ENCODE assay signal across 1 cellular context in genomic region chr9:108543251-108543768, GRCh38.
TF ChIP-seq lines count a peak whose summit lies in the region.

No MANE protein-coding gene starts in this region.

TF ChIP-seq in HEK293, 187 proteins besides CTCF, POLR2A, EP300 and RAD21 (continued from another document and continues in another):
- TF ChIP-seq, protein P1, sequence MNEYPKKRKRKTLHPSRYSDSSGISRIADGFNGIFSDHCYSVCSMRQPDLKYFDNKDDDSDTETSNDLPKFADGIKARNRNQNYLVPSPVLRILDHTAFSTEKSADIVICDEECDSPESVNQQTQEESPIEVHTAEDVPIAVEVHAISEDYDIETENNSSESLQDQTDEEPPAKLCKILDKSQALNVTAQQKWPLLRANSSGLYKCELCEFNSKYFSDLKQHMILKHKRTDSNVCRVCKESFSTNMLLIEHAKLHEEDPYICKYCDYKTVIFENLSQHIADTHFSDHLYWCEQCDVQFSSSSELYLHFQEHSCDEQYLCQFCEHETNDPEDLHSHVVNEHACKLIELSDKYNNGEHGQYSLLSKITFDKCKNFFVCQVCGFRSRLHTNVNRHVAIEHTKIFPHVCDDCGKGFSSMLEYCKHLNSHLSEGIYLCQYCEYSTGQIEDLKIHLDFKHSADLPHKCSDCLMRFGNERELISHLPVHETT (tag by site-specific recombination; IDR thresholded peaks at IDR 0.05) = peak; percentile 62; the same call in 1 of the 2 replicates
- no peak for TF ChIP-seq ZNF549 (tag by site-specific recombination; IDR thresholded peaks at IDR 0.05)
- no peak for TF ChIP-seq BCL11B (tag by site-specific recombination; IDR thresholded peaks at IDR 0.05; ENCODE audit: low read depth)
- peak; percentile 56; the same call in 1 of the 2 replicates for TF ChIP-seq ZNF394 (tag by site-specific recombination; IDR thresholded peaks at IDR 0.05; ENCODE audit: borderline replicate concordance)
- no peak for TF ChIP-seq ZNF704 (tag by site-specific recombination; IDR thresholded peaks at IDR 0.05)
- no peak for TF ChIP-seq ZBTB48 (tag by site-specific recombination; IDR thresholded peaks at IDR 0.05)
- TF ChIP-seq ZNF488 (tag by site-specific recombination; IDR thresholded peaks at IDR 0.05) = no peak
- TF ChIP-seq ZNF555 (tag by site-specific recombination; conservative IDR thresholded peaks at IDR 0.05) = no peak
- TF ChIP-seq, protein P2, sequence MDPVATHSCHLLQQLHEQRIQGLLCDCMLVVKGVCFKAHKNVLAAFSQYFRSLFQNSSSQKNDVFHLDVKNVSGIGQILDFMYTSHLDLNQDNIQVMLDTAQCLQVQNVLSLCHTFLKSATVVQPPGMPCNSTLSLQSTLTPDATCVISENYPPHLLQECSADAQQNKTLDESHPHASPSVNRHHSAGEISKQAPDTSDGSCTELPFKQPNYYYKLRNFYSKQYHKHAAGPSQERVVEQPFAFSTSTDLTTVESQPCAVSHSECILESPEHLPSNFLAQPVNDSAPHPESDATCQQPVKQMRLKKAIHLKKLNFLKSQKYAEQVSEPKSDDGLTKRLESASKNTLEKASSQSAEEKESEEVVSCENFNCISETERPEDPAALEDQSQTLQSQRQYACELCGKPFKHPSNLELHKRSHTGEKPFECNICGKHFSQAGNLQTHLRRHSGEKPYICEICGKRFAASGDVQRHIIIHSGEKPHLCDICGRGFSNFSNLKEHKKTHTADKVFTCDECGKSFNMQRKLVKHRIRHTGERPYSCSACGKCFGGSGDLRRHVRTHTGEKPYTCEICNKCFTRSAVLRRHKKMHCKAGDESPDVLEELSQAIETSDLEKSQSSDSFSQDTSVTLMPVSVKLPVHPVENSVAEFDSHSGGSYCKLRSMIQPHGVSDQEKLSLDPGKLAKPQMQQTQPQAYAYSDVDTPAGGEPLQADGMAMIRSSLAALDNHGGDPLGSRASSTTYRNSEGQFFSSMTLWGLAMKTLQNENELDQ (tag by site-specific recombination; IDR thresholded peaks at IDR 0.05; ENCODE audit: low read depth) = no peak
- no peak for TF ChIP-seq ZNF112 (tag by site-specific recombination; IDR thresholded peaks at IDR 0.05)
- TF ChIP-seq ZNF341 (tag by site-specific recombination; IDR thresholded peaks at IDR 0.05; ENCODE audit: low read depth) = no peak; the same call in 1 of the 2 replicates
- no peak for TF ChIP-seq AEBP2 (tag by site-specific recombination; IDR thresholded peaks at IDR 0.05; ENCODE audit: borderline replicate concordance)
- no peak for TF ChIP-seq HOXA7 (CRISPR knock-in tag; IDR thresholded peaks at IDR 0.05; ENCODE audit: borderline replicate concordance)
- TF ChIP-seq SETDB1 (IDR thresholded peaks at IDR 0.05; ENCODE audit: insufficient read length, low read length) = no peak
- TF ChIP-seq REPIN1 (tag by site-specific recombination; IDR thresholded peaks at IDR 0.05; ENCODE audit: low read depth) = no peak
- TF ChIP-seq, protein P3, sequence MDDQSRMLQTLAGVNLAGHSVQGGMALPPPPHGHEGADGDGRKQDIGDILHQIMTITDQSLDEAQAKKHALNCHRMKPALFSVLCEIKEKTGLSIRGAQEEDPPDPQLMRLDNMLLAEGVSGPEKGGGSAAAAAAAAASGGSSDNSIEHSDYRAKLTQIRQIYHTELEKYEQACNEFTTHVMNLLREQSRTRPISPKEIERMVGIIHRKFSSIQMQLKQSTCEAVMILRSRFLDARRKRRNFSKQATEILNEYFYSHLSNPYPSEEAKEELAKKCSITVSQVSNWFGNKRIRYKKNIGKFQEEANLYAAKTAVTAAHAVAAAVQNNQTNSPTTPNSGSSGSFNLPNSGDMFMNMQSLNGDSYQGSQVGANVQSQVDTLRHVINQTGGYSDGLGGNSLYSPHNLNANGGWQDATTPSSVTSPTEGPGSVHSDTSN (CRISPR knock-in tag; IDR thresholded peaks at IDR 0.05) = no peak
- no peak for TF ChIP-seq ZNF248 (tag by site-specific recombination; IDR thresholded peaks at IDR 0.05)
- no peak for TF ChIP-seq ZNF501 (tag by site-specific recombination; IDR thresholded peaks at IDR 0.05)
- no peak for TF ChIP-seq ZNF19 (tag by site-specific recombination; IDR thresholded peaks at IDR 0.05; ENCODE audit: low read depth)
- TF ChIP-seq ZNF24 (tag by site-specific recombination; IDR thresholded peaks at IDR 0.05) = peak; percentile 60; the same call in 1 of the 2 replicates
- TF ChIP-seq ZNF514 (tag by site-specific recombination; IDR thresholded peaks at IDR 0.05) = no peak
- TF ChIP-seq ZNF391 (tag by site-specific recombination; IDR thresholded peaks at IDR 0.05; ENCODE audit: borderline replicate concordance, low read depth) = no peak
- TF ChIP-seq, protein P4, sequence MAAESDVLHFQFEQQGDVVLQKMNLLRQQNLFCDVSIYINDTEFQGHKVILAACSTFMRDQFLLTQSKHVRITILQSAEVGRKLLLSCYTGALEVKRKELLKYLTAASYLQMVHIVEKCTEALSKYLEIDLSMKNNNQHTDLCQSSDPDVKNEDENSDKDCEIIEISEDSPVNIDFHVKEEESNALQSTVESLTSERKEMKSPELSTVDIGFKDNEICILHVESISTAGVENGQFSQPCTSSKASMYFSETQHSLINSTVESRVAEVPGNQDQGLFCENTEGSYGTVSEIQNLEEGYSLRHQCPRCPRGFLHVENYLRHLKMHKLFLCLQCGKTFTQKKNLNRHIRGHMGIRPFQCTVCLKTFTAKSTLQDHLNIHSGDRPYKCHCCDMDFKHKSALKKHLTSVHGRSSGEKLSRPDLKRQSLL (tag by site-specific recombination; IDR thresholded peaks at IDR 0.05) = no peak
- TF ChIP-seq ZNF223 (tag by site-specific recombination; IDR thresholded peaks at IDR 0.05) = no peak
- no peak for TF ChIP-seq ZNF202 (tag by site-specific recombination; IDR thresholded peaks at IDR 0.05; ENCODE audit: borderline replicate concordance)
- TF ChIP-seq ZNF302 (tag by site-specific recombination; IDR thresholded peaks at IDR 0.05; ENCODE audit: low read depth) = no peak
- TF ChIP-seq, protein P5, sequence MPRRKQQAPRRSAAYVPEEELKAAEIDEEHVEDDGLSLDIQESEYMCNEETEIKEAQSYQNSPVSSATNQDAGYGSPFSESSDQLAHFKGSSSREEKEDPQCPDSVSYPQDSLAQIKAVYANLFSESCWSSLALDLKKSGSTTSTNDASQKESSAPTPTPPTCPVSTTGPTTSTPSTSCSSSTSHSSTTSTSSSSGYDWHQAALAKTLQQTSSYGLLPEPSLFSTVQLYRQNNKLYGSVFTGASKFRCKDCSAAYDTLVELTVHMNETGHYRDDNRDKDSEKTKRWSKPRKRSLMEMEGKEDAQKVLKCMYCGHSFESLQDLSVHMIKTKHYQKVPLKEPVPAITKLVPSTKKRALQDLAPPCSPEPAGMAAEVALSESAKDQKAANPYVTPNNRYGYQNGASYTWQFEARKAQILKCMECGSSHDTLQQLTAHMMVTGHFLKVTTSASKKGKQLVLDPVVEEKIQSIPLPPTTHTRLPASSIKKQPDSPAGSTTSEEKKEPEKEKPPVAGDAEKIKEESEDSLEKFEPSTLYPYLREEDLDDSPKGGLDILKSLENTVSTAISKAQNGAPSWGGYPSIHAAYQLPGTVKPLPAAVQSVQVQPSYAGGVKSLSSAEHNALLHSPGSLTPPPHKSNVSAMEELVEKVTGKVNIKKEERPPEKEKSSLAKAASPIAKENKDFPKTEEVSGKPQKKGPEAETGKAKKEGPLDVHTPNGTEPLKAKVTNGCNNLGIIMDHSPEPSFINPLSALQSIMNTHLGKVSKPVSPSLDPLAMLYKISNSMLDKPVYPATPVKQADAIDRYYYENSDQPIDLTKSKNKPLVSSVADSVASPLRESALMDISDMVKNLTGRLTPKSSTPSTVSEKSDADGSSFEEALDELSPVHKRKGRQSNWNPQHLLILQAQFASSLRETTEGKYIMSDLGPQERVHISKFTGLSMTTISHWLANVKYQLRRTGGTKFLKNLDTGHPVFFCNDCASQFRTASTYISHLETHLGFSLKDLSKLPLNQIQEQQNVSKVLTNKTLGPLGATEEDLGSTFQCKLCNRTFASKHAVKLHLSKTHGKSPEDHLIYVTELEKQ (tag by site-specific recombination; IDR thresholded peaks at IDR 0.05; ENCODE audit: borderline replicate concordance) = no peak
- no peak for TF ChIP-seq ZSCAN5A (tag by site-specific recombination; IDR thresholded peaks at IDR 0.05)
- 0 out of 2 replicates have a peak, but pooled peaks have one; percentile 30 for TF ChIP-seq GLIS2 (tag by site-specific recombination; IDR thresholded peaks at IDR 0.05)
- TF ChIP-seq, protein P6, sequence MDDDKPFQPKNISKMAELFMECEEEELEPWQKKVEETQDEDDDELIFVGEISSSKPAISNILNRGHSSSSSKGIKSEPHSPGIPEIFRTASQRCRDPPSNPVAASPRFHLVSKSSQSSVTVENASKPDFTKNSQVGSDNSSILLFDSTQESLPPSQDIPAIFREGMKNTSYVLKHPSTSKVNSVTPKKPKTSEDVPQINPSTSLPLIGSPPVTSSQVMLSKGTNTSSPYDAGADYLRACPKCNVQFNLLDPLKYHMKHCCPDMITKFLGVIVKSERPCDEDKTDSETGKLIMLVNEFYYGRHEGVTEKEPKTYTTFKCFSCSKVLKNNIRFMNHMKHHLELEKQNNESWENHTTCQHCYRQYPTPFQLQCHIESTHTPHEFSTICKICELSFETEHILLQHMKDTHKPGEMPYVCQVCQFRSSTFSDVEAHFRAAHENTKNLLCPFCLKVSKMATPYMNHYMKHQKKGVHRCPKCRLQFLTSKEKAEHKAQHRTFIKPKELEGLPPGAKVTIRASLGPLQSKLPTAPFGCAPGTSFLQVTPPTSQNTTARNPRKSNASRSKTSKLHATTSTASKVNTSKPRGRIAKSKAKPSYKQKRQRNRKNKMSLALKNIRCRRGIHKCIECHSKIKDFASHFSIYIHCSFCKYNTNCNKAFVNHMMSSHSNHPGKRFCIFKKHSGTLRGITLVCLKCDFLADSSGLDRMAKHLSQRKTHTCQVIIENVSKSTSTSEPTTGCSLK (tag by site-specific recombination; IDR thresholded peaks at IDR 0.05) = no peak
- TF ChIP-seq ZBTB8A (tag by site-specific recombination; IDR thresholded peaks at IDR 0.05) = no peak
- TF ChIP-seq PRDM1 (tag by site-specific recombination; IDR thresholded peaks at IDR 0.05) = 0 out of 2 replicates have a peak, but pooled peaks have one; percentile 17
- TF ChIP-seq ZNF677 (tag by site-specific recombination; IDR thresholded peaks at IDR 0.05) = no peak
- no peak for TF ChIP-seq ZNF266 (tag by site-specific recombination; IDR thresholded peaks at IDR 0.05; ENCODE audit: low read depth)
- TF ChIP-seq ZNF548 (tag by site-specific recombination; IDR thresholded peaks at IDR 0.05) = no peak
- no peak for TF ChIP-seq ZNF777 (tag by site-specific recombination; IDR thresholded peaks at IDR 0.05; ENCODE audit: borderline replicate concordance)
- TF ChIP-seq, protein P7, sequence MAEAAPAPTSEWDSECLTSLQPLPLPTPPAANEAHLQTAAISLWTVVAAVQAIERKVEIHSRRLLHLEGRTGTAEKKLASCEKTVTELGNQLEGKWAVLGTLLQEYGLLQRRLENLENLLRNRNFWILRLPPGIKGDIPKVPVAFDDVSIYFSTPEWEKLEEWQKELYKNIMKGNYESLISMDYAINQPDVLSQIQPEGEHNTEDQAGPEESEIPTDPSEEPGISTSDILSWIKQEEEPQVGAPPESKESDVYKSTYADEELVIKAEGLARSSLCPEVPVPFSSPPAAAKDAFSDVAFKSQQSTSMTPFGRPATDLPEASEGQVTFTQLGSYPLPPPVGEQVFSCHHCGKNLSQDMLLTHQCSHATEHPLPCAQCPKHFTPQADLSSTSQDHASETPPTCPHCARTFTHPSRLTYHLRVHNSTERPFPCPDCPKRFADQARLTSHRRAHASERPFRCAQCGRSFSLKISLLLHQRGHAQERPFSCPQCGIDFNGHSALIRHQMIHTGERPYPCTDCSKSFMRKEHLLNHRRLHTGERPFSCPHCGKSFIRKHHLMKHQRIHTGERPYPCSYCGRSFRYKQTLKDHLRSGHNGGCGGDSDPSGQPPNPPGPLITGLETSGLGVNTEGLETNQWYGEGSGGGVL (tag by site-specific recombination; IDR thresholded peaks at IDR 0.05) = no peak
- no peak for TF ChIP-seq ZNF529 (tag by site-specific recombination; IDR thresholded peaks at IDR 0.05; ENCODE audit: insufficient replicate concordance)
- no peak for TF ChIP-seq ZNF621 (tag by site-specific recombination; IDR thresholded peaks at IDR 0.05)
